Comparison of ENCODE assay signal across 10 cellular contexts in the genomic region with DNA sequence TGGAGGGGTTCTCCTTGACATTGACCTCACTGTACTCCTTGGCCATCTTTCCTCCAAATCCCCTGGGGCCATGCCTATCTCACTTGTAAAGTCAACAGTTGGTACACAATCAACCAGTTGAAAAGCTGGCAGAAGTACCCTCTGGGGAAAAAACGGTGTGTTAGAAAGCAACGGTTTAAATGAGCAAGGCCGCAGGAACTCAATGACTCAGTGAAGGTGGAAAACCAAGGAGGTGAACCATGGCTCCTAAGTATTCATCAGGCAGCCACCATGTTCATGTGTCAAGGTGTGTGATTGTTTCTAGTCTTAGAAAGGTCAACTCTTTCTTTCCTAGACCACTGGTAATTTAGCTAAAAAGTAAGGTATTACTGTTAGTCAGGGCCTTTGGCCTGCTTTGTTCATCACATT.
DNase-seq lines count a peak whose midpoint lies in the region; ATAC-seq and TF ChIP-seq lines count a peak whose summit lies in the region.
"Had no signal": no experiment of that assay in that cellular context is flagged by ENCODE, and none has a peak within 500 bp of the region (broad histone marks: within the 10 kb centered on the region; RNA-seq: fewer than 3 reads in every experiment).

No MANE protein-coding gene starts in this region.

- H3K9me3 Mint-ChIP-seq in activated naive CD4-positive, alpha-beta T cell treated with anti-CD3 and anti-CD28 coated beads for 36 hours: no peaks in the 10 kb centered on the region
- H3K9me3 Mint-ChIP-seq in activated naive CD4-positive, alpha-beta T cell treated with anti-CD3 and anti-CD28 coated beads, Interleukin-2, amount 10 ng/mL, durations not matched to agents 7 days and 5 days: peaks cover 2% of the 10 kb centered on the region
- peaks cover 5 to 6% of the 10 kb centered on the region in 2 donors for H3K9me3 Mint-ChIP-seq in activated T-cell treated with anti-CD3 and anti-CD28 coated beads, Interleukin-2, amount 50 U/mL, for 72 hours
- H3K9me3 Mint-ChIP-seq in stimulated activated naive B cell treated with anti-CD40 and anti-IgM and Interleukin-4, amounts not matched to agents 10 μg/mL and 1 μg/mL and 100 μg/mL, for 72 hours: peaks cover 0 to 4% of the 10 kb centered on the region in 2 donors

- no peaks in the 10 kb centered on the region for H3K27me3 ChIP-seq in left lung

- peaks cover 57% of the 10 kb centered on the region for H3K4me1 Mint-ChIP-seq in activated naive CD4-positive, alpha-beta T cell treated with anti-CD3 and anti-CD28 coated beads for 36 hours (ENCODE audit: low read depth)
- peaks cover 49% of the 10 kb centered on the region for H3K4me1 Mint-ChIP-seq in activated naive CD4-positive, alpha-beta T cell treated with anti-CD3 and anti-CD28 coated beads, Interleukin-2, amount 10 ng/mL, durations not matched to agents 7 days and 5 days
- peaks cover 59% of the 10 kb centered on the region for H3K4me1 Mint-ChIP-seq in activated T-cell treated with anti-CD3 and anti-CD28 coated beads, Interleukin-2, amount 50 U/mL, for 72 hours (ENCODE audit: low read depth)
- peaks cover 26 to 41% of the 10 kb centered on the region in 2 donors for H3K4me1 Mint-ChIP-seq in stimulated activated naive B cell treated with anti-CD40 and anti-IgM and Interleukin-4, amounts not matched to agents 10 μg/mL and 1 μg/mL and 100 μg/mL, for 72 hours

- peak overlapping the region; percentile 89 for H3K27ac Mint-ChIP-seq in activated naive CD4-positive, alpha-beta T cell treated with anti-CD3 and anti-CD28 coated beads for 36 hours
- H3K27ac Mint-ChIP-seq in activated naive CD4-positive, alpha-beta T cell treated with anti-CD3 and anti-CD28 coated beads, Interleukin-2, amount 10 ng/mL, durations not matched to agents 7 days and 5 days: no peak overlapping the region
- H3K27ac Mint-ChIP-seq in activated T-cell treated with anti-CD3 and anti-CD28 coated beads, Interleukin-2, amount 50 U/mL, for 72 hours: peak overlapping the region; percentile 100
- peak overlapping the region; percentile 94 for H3K27ac Mint-ChIP-seq in stimulated activated naive B cell treated with anti-CD40 and anti-IgM and Interleukin-4, amounts not matched to agents 10 μg/mL and 1 μg/mL and 100 μg/mL, for 72 hours

- no peak overlapping the region for H3K4me3 Mint-ChIP-seq in activated naive CD4-positive, alpha-beta T cell treated with anti-CD3 and anti-CD28 coated beads for 36 hours
- no peak overlapping the region for H3K4me3 Mint-ChIP-seq in activated naive CD4-positive, alpha-beta T cell treated with anti-CD3 and anti-CD28 coated beads, Interleukin-2, amount 10 ng/mL, durations not matched to agents 7 days and 5 days
- peak overlapping the region; percentile 64 to 88 for H3K4me3 Mint-ChIP-seq in activated T-cell treated with anti-CD3 and anti-CD28 coated beads, Interleukin-2, amount 50 U/mL, for 72 hours
- no peak overlapping the region for H3K4me3 Mint-ChIP-seq in stimulated activated naive B cell treated with anti-CD40 and anti-IgM and Interleukin-4, amounts not matched to agents 10 μg/mL and 1 μg/mL and 100 μg/mL, for 72 hours

- TF ChIP-seq CTCF in left lung (IDR thresholded peaks at IDR 0.05) (no peak), GM10266 (IDR thresholded peaks at IDR 0.05; ENCODE audit: control insufficient read depth, insufficient read depth, low read depth, missing control alignments) (no peak)

- no peaks in the 10 kb centered on the region for H3K36me3 ChIP-seq in left lung

- CTCF ChIA-PET in activated naive CD4-positive, alpha-beta T cell treated with anti-CD3 and anti-CD28 coated beads for 36 hours (lab: Charles Lee): interaction anchor here (0.8 to 1.2 kb wide), 3 partner anchors 12 to 160 kb away, joined by 3 to 6 read pairs (median 4); no protein-coding TSS in a partner anchor
- CTCF ChIA-PET in activated naive CD4-positive, alpha-beta T cell treated with anti-CD3 and anti-CD28 coated beads, Interleukin-2, amount 10 ng/mL, durations not matched to agents 7 days and 5 days (lab: Charles Lee): interaction anchor here (0.6 to 1.2 kb wide), 3 partner anchors 29 to 203 kb away, joined by 3 read pairs; no protein-coding TSS in a partner anchor

- intact Hi-C loops in activated naive CD4-positive, alpha-beta T cell treated with anti-CD3 and anti-CD28 coated beads for 36 hours (cut with micrococcal nuclease): loop anchor here (1.0 to 10.0 kb wide), 14 partner anchors 54 to 1641 kb away; a partner anchor contains a TSS
- intact Hi-C loops in left lung (cut with DNase I): loop anchor here in 1 of 2 donors (10.0 kb wide), 1 partner anchor 199 kb away; no protein-coding TSS in a partner anchor

- peak; percentile 62 for DNase-seq in activated naive CD4-positive, alpha-beta T cell treated with anti-CD3 and anti-CD28 coated beads for 36 hours
- DNase-seq in activated naive CD4-positive, alpha-beta T cell treated with anti-CD3 and anti-CD28 coated beads, Interleukin-2, amount 10 ng/mL, durations not matched to agents 7 days and 5 days: no peak
- DNase-seq in activated T-cell treated with anti-CD3 and anti-CD28 coated beads, Interleukin-2, amount 50 U/mL, for 72 hours: peak; percentile 68 to 72
- DNase-seq in stimulated activated naive B cell treated with anti-CD40 and anti-IgM and Interleukin-4, amounts not matched to agents 10 μg/mL and 1 μg/mL and 100 μg/mL, for 72 hours: peak; percentile 52
- DNase-seq in NCI-H2081 (lab: John Stamatoyannopoulos, UW): no peak
- DNase-seq in left lung: no peak
- no peak for DNase-seq in GM10266 (ENCODE audit: extremely low spot score)
- DNase-seq: effector CD8-positive, alpha-beta T cell; NCI-H1694 treated with DMSO at 0.1 percent for 48 hours had no signal

- no peaks in the 10 kb centered on the region for H3K9me3 ChIP-seq in left lung

- peaks cover 4% of the 10 kb centered on the region for H3K36me3 Mint-ChIP-seq in activated naive CD4-positive, alpha-beta T cell treated with anti-CD3 and anti-CD28 coated beads for 36 hours (ENCODE audit: low read depth)
- peaks cover 12% of the 10 kb centered on the region for H3K36me3 Mint-ChIP-seq in activated naive CD4-positive, alpha-beta T cell treated with anti-CD3 and anti-CD28 coated beads, Interleukin-2, amount 10 ng/mL, durations not matched to agents 7 days and 5 days
- H3K36me3 Mint-ChIP-seq in activated T-cell treated with anti-CD3 and anti-CD28 coated beads, Interleukin-2, amount 50 U/mL, for 72 hours (ENCODE audit: insufficient read depth in 2 of 2): peaks cover 8 to 11% of the 10 kb centered on the region in 2 donors
- H3K36me3 Mint-ChIP-seq in stimulated activated naive B cell treated with anti-CD40 and anti-IgM and Interleukin-4, amounts not matched to agents 10 μg/mL and 1 μg/mL and 100 μg/mL, for 72 hours: no peaks in the 10 kb centered on the region

- H3K27me3 Mint-ChIP-seq in activated naive CD4-positive, alpha-beta T cell treated with anti-CD3 and anti-CD28 coated beads for 36 hours (ENCODE audit: low read depth): no peaks in the 10 kb centered on the region
- no peaks in the 10 kb centered on the region for H3K27me3 Mint-ChIP-seq in activated naive CD4-positive, alpha-beta T cell treated with anti-CD3 and anti-CD28 coated beads, Interleukin-2, amount 10 ng/mL, durations not matched to agents 7 days and 5 days
- no peaks in the 10 kb centered on the region for H3K27me3 Mint-ChIP-seq in activated T-cell treated with anti-CD3 and anti-CD28 coated beads, Interleukin-2, amount 50 U/mL, for 72 hours (ENCODE audit: low read depth)
- peaks cover 0 to 3% of the 10 kb centered on the region in 2 donors for H3K27me3 Mint-ChIP-seq in stimulated activated naive B cell treated with anti-CD40 and anti-IgM and Interleukin-4, amounts not matched to agents 10 μg/mL and 1 μg/mL and 100 μg/mL, for 72 hours

- no peaks in the 10 kb centered on the region for H3K4me1 ChIP-seq in left lung

- H3K27ac ChIP-seq in left lung: no peak overlapping the region

- no peak overlapping the region for H3K4me3 ChIP-seq in left lung

- ATAC-seq in HG03354 (IDR thresholded peaks at IDR 0.05; ENCODE audit: poor library complexity, severe bottlenecking, unreplicated experiment) (peak; percentile 19), left lung (no peak)
- ATAC-seq in activated T-cell treated with anti-CD3 and anti-CD28 coated beads, Interleukin-2, amount 50 U/mL, for 72 hours (replicated peaks in 1 of 2): peak; percentile 67 to 72
- peak; percentile 61 to 72 for ATAC-seq in stimulated activated naive B cell treated with anti-CD40 and anti-IgM and Interleukin-4, amounts not matched to agents 10 μg/mL and 1 μg/mL and 100 μg/mL, for 72 hours (replicated peaks)

Comparison
In these comparisons a context has a peak if more than half of its experiments do, and no peak if none do; other contexts are left out.
1. DNase-seq: peak in activated naive CD4-positive, alpha-beta T cell treated with anti-CD3 and anti-CD28 coated beads for 36 hours (single experiment), activated T-cell treated with anti-CD3 and anti-CD28 coated beads, Interleukin-2, amount 50 U/mL, for 72 hours (2 of 2) and stimulated activated naive B cell treated with anti-CD40 and anti-IgM and Interleukin-4, amounts not matched to agents 10 μg/mL and 1 μg/mL and 100 μg/mL, for 72 hours (single experiment); none in activated naive CD4-positive, alpha-beta T cell treated with anti-CD3 and anti-CD28 coated beads, Interleukin-2, amount 10 ng/mL, durations not matched to agents 7 days and 5 days (single experiment), NCI-H2081 (0 of 2), left lung (0 of 2) and GM10266 (single experiment).
2. H3K4me3 Mint-ChIP-seq: peak in activated T-cell treated with anti-CD3 and anti-CD28 coated beads, Interleukin-2, amount 50 U/mL, for 72 hours (2 of 2); none in activated naive CD4-positive, alpha-beta T cell treated with anti-CD3 and anti-CD28 coated beads for 36 hours (single experiment), activated naive CD4-positive, alpha-beta T cell treated with anti-CD3 and anti-CD28 coated beads, Interleukin-2, amount 10 ng/mL, durations not matched to agents 7 days and 5 days (single experiment) and stimulated activated naive B cell treated with anti-CD40 and anti-IgM and Interleukin-4, amounts not matched to agents 10 μg/mL and 1 μg/mL and 100 μg/mL, for 72 hours (0 of 2).